ENCODE assay signal across 2 cellular contexts in genomic region chr6:141726158-141726557, GRCh38.
TF ChIP-seq lines count a peak whose summit lies in the region.

No MANE protein-coding gene starts in this region.

TF ChIP-seq in GM23338, 12 proteins besides CTCF, POLR2A, EP300 and RAD21:
- TF ChIP-seq JUNB (IDR thresholded peaks at IDR 0.05; ENCODE audit: unreplicated experiment) (no peak), ZNF331 (CRISPR knock-in tag; IDR thresholded peaks at IDR 0.05; ENCODE audit: low read depth) (no peak), ETS1 (IDR thresholded peaks at IDR 0.05) (no peak), NANOG (IDR thresholded peaks at IDR 0.05; ENCODE audit: borderline replicate concordance) (no peak), POLR2AphosphoS5 (IDR thresholded peaks at IDR 0.05; ENCODE audit: low read depth) (no peak), STAT1 (IDR thresholded peaks at IDR 0.05; ENCODE audit: unreplicated experiment) (no peak), EZH2phosphoT487 (IDR thresholded peaks at IDR 0.05; ENCODE audit: unreplicated experiment) (no peak), CREB1 (CRISPR knock-in tag; IDR thresholded peaks at IDR 0.05; ENCODE audit: low read depth) (no peak), ZNF462 (CRISPR knock-in tag; IDR thresholded peaks at IDR 0.05) (no peak), REST (IDR thresholded peaks at IDR 0.05; ENCODE audit: unreplicated experiment) (no peak)

TF ChIP-seq in endothelial cell of umbilical vein, 7 proteins besides CTCF, POLR2A, EP300 and RAD21:
- TF ChIP-seq POLR2AphosphoS5 (IDR thresholded peaks at IDR 0.05; ENCODE audit: insufficient read depth, low read depth, low read length) (no peak), FOS (IDR thresholded peaks at IDR 0.05; ENCODE audit: borderline replicate concordance, insufficient read depth, low read length) (no peak), MAX (IDR thresholded peaks at IDR 0.05; ENCODE audit: insufficient read depth, insufficient read length) (no peak), MYC (IDR thresholded peaks at IDR 0.05; ENCODE audit: low read depth, low read length) (no peak), JUN (IDR thresholded peaks at IDR 0.05; ENCODE audit: borderline replicate concordance, insufficient read depth, insufficient read length, low read depth) (no peak), GATA2 (IDR thresholded peaks at IDR 0.05; ENCODE audit: insufficient read depth, insufficient read length, low read depth, low read length) (no peak)
